Comparison of ENCODE assay signal across 10 cellular contexts in the genomic region with DNA sequence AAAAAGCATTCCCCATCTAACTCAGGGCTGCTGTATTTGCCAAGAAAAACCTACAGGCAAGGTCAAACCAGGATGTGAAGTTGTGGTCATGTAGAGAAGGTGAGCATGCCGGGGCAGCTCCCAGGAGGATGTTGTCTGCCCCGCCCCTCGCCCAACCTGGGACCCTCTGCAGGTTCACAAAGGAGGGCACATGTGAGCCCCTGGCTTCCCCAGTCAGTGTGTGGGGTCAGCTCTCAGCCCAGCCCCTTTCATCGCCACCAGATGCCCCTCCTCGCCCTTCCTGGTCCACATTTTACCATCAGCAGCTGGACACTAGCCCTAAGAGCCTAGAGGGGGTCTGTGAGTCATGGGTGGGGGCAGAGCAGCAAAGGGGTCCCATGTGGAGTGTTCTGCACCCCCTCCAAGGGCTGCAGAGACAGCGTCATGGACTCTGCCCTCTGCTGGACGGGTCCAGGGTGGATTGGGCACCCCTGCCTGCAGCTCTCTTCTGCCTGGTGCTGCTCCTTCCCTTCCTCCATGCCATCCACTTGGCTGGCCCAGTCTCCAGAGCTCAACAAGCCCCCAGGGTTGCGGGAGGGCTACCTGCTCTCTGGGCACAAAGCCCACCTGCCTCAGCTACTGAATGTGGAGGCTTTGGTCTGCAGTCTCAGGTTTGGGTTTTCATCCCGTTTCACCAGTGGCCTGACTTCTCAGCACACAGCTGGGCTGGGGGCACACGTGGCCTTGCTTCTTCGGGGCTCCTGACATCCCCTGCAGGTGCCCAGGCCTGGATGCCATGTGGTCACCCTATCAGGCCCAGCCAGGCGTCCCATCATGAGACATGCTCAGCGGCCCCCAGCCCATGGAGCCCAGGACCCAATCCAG. TPM values are rescaled to one million over a fixed set of nuclear protein-coding genes. Genes with fewer than 3 reads are reported as not detected.
DNase-seq lines count a peak whose midpoint lies in the region; ATAC-seq and TF ChIP-seq lines count a peak whose summit lies in the region.
"Had no signal": no experiment of that assay in that cellular context is flagged by ENCODE, and none has a peak within 500 bp of the region (broad histone marks: within the 10 kb centered on the region; RNA-seq: fewer than 3 reads in every experiment).

No MANE protein-coding gene starts in this region.

- H3K27ac Mint-ChIP-seq in natural killer cell, result peak overlapping the region; percentile 94 to 98

- H3K4me3 ChIP-seq in BE2C (ENCODE audit: low read depth, low read length) (no peak overlapping the region), H7 (ENCODE audit: insufficient read depth, low read depth, low read length) (no peak overlapping the region), ascending aorta (no peak overlapping the region), hepatocyte (no peak overlapping the region)

- H3K27me3 Mint-ChIP-seq in natural killer cell (ENCODE audit: low read depth in 2 of 2), result no peaks in the 10 kb centered on the region

- H3K27me3 ChIP-seq in BE2C (no peaks in the 10 kb centered on the region), H7 (ENCODE audit: control insufficient read depth, insufficient read depth, low read length) (peaks cover 2% of the 10 kb centered on the region; the same call in 1 of the 2 replicates), ascending aorta (no peaks in the 10 kb centered on the region), hepatocyte (no peaks in the 10 kb centered on the region)

- no peaks in the 10 kb centered on the region for H3K9me2 ChIP-seq in hepatocyte (replicated peaks; ENCODE audit: insufficient read depth)

- no peak overlapping the region for H3K4me2 ChIP-seq in hepatocyte

- no peaks in the 10 kb centered on the region for H3K79me2 ChIP-seq in hepatocyte

- H4K20me1 ChIP-seq in hepatocyte (ENCODE audit: insufficient read depth, poor library complexity, severe bottlenecking), result no peaks in the 10 kb centered on the region

- no peaks in the 10 kb centered on the region for H3K9me3 Mint-ChIP-seq in natural killer cell

- WGBS in hepatocyte (ENCODE audit: low lambda C conversion rate, missing lambda C conversion rate), result 92% methylated on average over 13 of the region's 13 CpGs

- H3K9me3 ChIP-seq in BE2C, result no peaks in the 10 kb centered on the region
- H3K9me3 ChIP-seq in ascending aorta, result no peaks in the 10 kb centered on the region
- no peaks in the 10 kb centered on the region for H3K9me3 ChIP-seq in hepatocyte (ENCODE audit: low read depth)

- DNase-seq in BE2C, result no peak
- peak; percentile 77 for DNase-seq in H7
- DNase-seq in ascending aorta (ENCODE audit: low spot score in 2 of 2), result no peak
- no peak for DNase-seq in natural killer cell
- no peak for DNase-seq in putamen (ENCODE audit: low spot score)
- DNase-seq in H4 (ENCODE audit: low spot score), result no peak
- no peak for DNase-seq in hepatocyte (ENCODE audit: low spot score)
- DNase-seq: EL, GOT3 had no signal

- H3K36me3 ChIP-seq in BE2C (no peaks in the 10 kb centered on the region; the same call in 1 of the 2 replicates), H7 (replicated peaks; ENCODE audit: control insufficient read depth, insufficient read depth, low read length) (no peaks in the 10 kb centered on the region; the same call in 1 of the 2 replicates), ascending aorta (peaks cover 3 to 5% of the 10 kb centered on the region in 2 donors), hepatocyte (replicated peaks; ENCODE audit: insufficient read depth, low read depth) (no peaks in the 10 kb centered on the region)

- H3K27ac ChIP-seq in ascending aorta, result peak overlapping the region; percentile 38 to 54
- H3K27ac ChIP-seq in hepatocyte, result no peak overlapping the region

- peaks cover 81% of the 10 kb centered on the region in 2 donors for H3K4me1 Mint-ChIP-seq in natural killer cell

- ATAC-seq in natural killer cell, result no peak
- ATAC-seq in HG03039 (IDR thresholded peaks at IDR 0.05; ENCODE audit: unreplicated experiment), result no peak

- TF ChIP-seq CTCF in BE2C (IDR thresholded peaks at IDR 0.05; ENCODE audit: low read depth, low read length) (peak; percentile 12), ascending aorta (IDR thresholded peaks at IDR 0.05) (no peak), natural killer cell (IDR thresholded peaks at IDR 0.05) (no peak), hepatocyte (IDR thresholded peaks at IDR 0.05; ENCODE audit: poor library complexity) (no peak)

- H3K4me1 ChIP-seq in BE2C (no peaks in the 10 kb centered on the region), ascending aorta (peaks cover 26 to 54% of the 10 kb centered on the region in 2 donors), hepatocyte (ENCODE audit: insufficient read depth) (peaks cover 21% of the 10 kb centered on the region)

- intact Hi-C loops in ascending aorta (cut with DNase I), result no loop called here
- intact Hi-C loops in natural killer cell (cut with micrococcal nuclease), result loop anchor here (5.0 kb wide), 1 partner anchor 47 kb away; no protein-coding TSS in a partner anchor

- H2AFZ ChIP-seq in hepatocyte, result no peak overlapping the region

- H3K4me3 Mint-ChIP-seq in natural killer cell, result peak overlapping the region; percentile 91

- H3K36me3 Mint-ChIP-seq in natural killer cell, result no peaks in the 10 kb centered on the region

RNA-seq across cellular contexts. Expression of gene PLEKHF1, which starts 3.7 kb away (rescaled TPM):
- polyA plus RNA-seq in BE2C (2012; ENCODE audit: insufficient read depth, insufficient read length, low read depth), result 0.79 TPM
- total RNA-seq in H7 (2014; rRNA removed; shearing (Covaris generic)), result 12.9 and 19.4 TPM in 2 replicates
- total RNA-seq in ascending aorta (68.3 TPM), natural killer cell (10 to 100 TPM; 53.0 to 81.8 (median 53.8) TPM), hepatocyte (2.7 TPM in 2 replicates)
- 9.2 and 9.9 TPM in 2 replicates for total RNA-seq in H4 (2014; rRNA removed; shearing (Covaris generic))
- 2.4 and 5.8 TPM in 2 replicates for polyA plus RNA-seq in hepatocyte

RNA-seq across cellular contexts. Expression of gene C19orf12, which starts 46.1 kb away (rescaled TPM):
- 32.4 TPM for polyA plus RNA-seq in BE2C (2012; ENCODE audit: insufficient read depth, insufficient read length, low read depth)
- 24.0 and 24.1 TPM in 2 replicates for total RNA-seq in H7 (2014; rRNA removed; shearing (Covaris generic))
- 37.8 TPM for total RNA-seq in ascending aorta
- 10 to 100 TPM; 33.1 to 52.6 (median 47.5) TPM for total RNA-seq in natural killer cell
- total RNA-seq in H4 (2014; rRNA removed; shearing (Covaris generic)), result 28.4 and 31.7 TPM in 2 replicates
- total RNA-seq in hepatocyte, result 52.1 and 57.2 TPM in 2 replicates
- 39.5 and 41.5 TPM in 2 replicates for polyA plus RNA-seq in hepatocyte
